8 cellular contexts compared by ENCODE assay signal in genomic region chr1:108692724-108693655, GRCh38. TPM values are rescaled to one million over a fixed set of nuclear protein-coding genes. Genes with fewer than 3 reads are reported as not detected.
DNase-seq lines count a peak whose midpoint lies in the region; ATAC-seq, FAIRE-seq and TF ChIP-seq lines count a peak whose summit lies in the region.

No MANE protein-coding gene starts in this region.

- TF ChIP-seq CTCF in pancreas (IDR thresholded peaks at IDR 0.05) (no peak), upper lobe of left lung (IDR thresholded peaks at IDR 0.05) (peak in 3 of 6 experiments; percentile 5 to 36 (median 30))

- ATAC-seq in GM21526 (IDR thresholded peaks at IDR 0.05; ENCODE audit: low FRiP score, unreplicated experiment) (peak; percentile 64), pancreas (peak; percentile 54 to 71 (median 62)), upper lobe of left lung (ENCODE audit: low FRiP score in 2 of 2) (peak; percentile 70 to 82)

- H3K36me3 ChIP-seq in pancreas (peaks cover 0 to 22% (median 22%) of the 10 kb centered on the region in 3 donors), upper lobe of left lung (peaks cover 14 to 24% (median 19%) of the 10 kb centered on the region in 4 donors)

- intact Hi-C loops in pancreas (cut with DNase I): no loop called here

- no peak for TF ChIP-seq POLR2A in upper lobe of left lung (IDR thresholded peaks at IDR 0.05)

- TF ChIP-seq EP300 in upper lobe of left lung (IDR thresholded peaks at IDR 0.05): no peak

- peak; percentile 51 for DNase-seq in DMS79 (lab: John Stamatoyannopoulos, UW)
- DNase-seq in HuH-7 (ENCODE audit: low spot score): peak; percentile 34
- peak; percentile 57 for DNase-seq in RCC 7860 (ENCODE audit: low spot score)
- DNase-seq in activated gamma-delta T cell treated with anti-CD3 and anti-CD28 coated beads, Interleukin-2, amount 50 U/mL, for 16 hours (ENCODE audit: low read depth): peak; percentile 68
- peak; percentile 74 for DNase-seq in foreskin melanocyte
- DNase-seq in pancreas: peak; percentile 50 to 64 (median 54)
- peak; percentile 27 to 61 for DNase-seq in upper lobe of left lung

- 0 to 1% methylated on average over 36 of the region's 36 CpGs for WGBS in pancreas, 2 donors
- 0 to 1% methylated on average over 35 to 36 of the region's 36 CpGs for WGBS in upper lobe of left lung, 2 donors

- peaks cover 12 to 29% (median 22%) of the 10 kb centered on the region in 3 donors for H3K4me1 ChIP-seq in pancreas
- peaks cover 21 to 36% (median 26%) of the 10 kb centered on the region in 4 donors for H3K4me1 ChIP-seq in upper lobe of left lung

- H3K9me3 ChIP-seq in pancreas: no peaks in the 10 kb centered on the region
- no peaks in the 10 kb centered on the region for H3K9me3 ChIP-seq in upper lobe of left lung

- FAIRE-seq in RCC 7860 (lab: Jason Lieb, UNC) (no peak), pancreas (lab: Jason Lieb, UNC) (no peak)

- H3K27me3 ChIP-seq in pancreas (no peaks in the 10 kb centered on the region), upper lobe of left lung (no peaks in the 10 kb centered on the region)

- H3K27ac ChIP-seq in pancreas: peak overlapping the region; percentile 89 to 96 (median 92)
- peak overlapping the region; percentile 97 to 98 (median 98) for H3K27ac ChIP-seq in upper lobe of left lung

- H3K4me3 ChIP-seq in pancreas (peak overlapping the region; percentile 29 to 88 (median 78)), upper lobe of left lung (peak overlapping the region; percentile 70 to 92 (median 80))

RNA-seq across cellular contexts. Expression of gene PRPF38B, which starts 0.9 kb away (rescaled TPM):
- total RNA-seq in pancreas: 10 to 100 TPM; 11.2 to 21.3 (median 17.6) TPM
- polyA plus RNA-seq in pancreas: 10 to 100 TPM; 36.3 to 48.6 TPM
- 10 to 100 TPM; 28.9 to 81.7 (median 35.5) TPM for total RNA-seq in upper lobe of left lung

RNA-seq across cellular contexts. Expression of gene FNDC7, which starts 19.7 kb away (rescaled TPM):
- under 1 TPM in 2 of 6 donors, not detected in 4; 0.06 TPM for total RNA-seq in pancreas
- not detected for polyA plus RNA-seq in pancreas
- 1 to 10 TPM in 1 of 6 donors, not detected in 5; 2.1 TPM for total RNA-seq in upper lobe of left lung

RNA-seq across cellular contexts. Expression of gene HENMT1, which starts 32.1 kb away (rescaled TPM):
- 1 to 10 TPM in 3 of 6 donors, under 1 TPM in 3; 0.42 to 2.6 (median 1.1) TPM for total RNA-seq in pancreas
- 1 to 10 TPM in 1 of 2 donors, under 1 TPM in 1; 0.65 to 5.5 TPM for polyA plus RNA-seq in pancreas
- total RNA-seq in upper lobe of left lung: 10 to 100 TPM in 2 of 6 donors, 1 to 10 TPM in 4; 5.0 to 12.3 (median 7.0) TPM

RNA-seq across cellular contexts. Expression of gene STXBP3, which starts 53.5 kb away (rescaled TPM):
- total RNA-seq in pancreas (10 to 100 TPM; 19.1 to 36.6 (median 25.5) TPM), upper lobe of left lung (10 to 100 TPM; 41.8 to 84.1 (median 55.8) TPM)
- 10 to 100 TPM; 26.8 to 50.7 TPM for polyA plus RNA-seq in pancreas

Comparison
In these comparisons a context has a peak if more than half of its experiments do, and no peak if none do; other contexts are left out.
1. Peak in every context shown above with its lines: DNase-seq, ATAC-seq, H3K4me3 ChIP-seq and H3K27ac ChIP-seq.